ENCODE assay signal across 16 cellular contexts in the genomic region with DNA sequence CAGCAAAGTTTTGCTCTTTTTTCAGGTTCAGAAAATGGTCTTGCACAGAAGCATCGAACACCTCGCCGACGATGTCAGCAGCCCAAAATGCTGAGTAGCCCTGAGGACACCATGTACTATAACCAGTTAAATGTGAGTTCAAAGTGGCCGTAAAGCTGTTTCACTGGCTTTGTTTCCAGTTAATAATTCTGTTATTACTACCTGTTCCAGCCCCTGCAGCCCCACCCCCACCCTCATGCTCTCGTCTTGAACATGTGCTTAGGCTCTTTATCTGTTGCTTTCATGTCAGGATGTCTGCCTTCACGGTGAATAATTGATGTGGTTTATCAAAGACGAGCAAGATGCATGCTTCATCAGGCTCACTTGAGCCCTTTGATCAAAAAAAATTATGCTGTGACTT.
A peak's percentile ranks its signal among the peaks of the same experiment; 100 is the strongest.
DNase-seq lines count a peak whose midpoint lies in the region; ATAC-seq and TF ChIP-seq lines count a peak whose summit lies in the region.
"Had no signal": no experiment of that assay in that cellular context is flagged by ENCODE, and none has a peak within 500 bp of the region (broad histone marks: within the 10 kb centered on the region; RNA-seq: fewer than 3 reads in every experiment).

No MANE protein-coding gene starts in this region.

- intact Hi-C loops in activated naive CD4-positive, alpha-beta T cell treated with anti-CD3 and anti-CD28 coated beads for 36 hours (cut with micrococcal nuclease) = no loop called here
- intact Hi-C loops in right lobe of liver (cut with DNase I) = no loop called here

- WGBS in right lobe of liver (ENCODE audit: insufficient coverage, low coverage, low lambda C conversion rate, missing lambda C conversion rate) = 51% methylated on average over 8 of the region's 8 CpGs

- H3K27me3 ChIP-seq in right lobe of liver (no peaks in the 10 kb centered on the region), H7 (ENCODE audit: control insufficient read depth, insufficient read depth, low read length) (no peaks in the 10 kb centered on the region)
- H3K27me3 ChIP-seq: Peyer's patch, thyroid gland had no signal

- no peaks in the 10 kb centered on the region for H3K9me3 ChIP-seq in right lobe of liver
- H3K9me3 ChIP-seq: Peyer's patch, thyroid gland had no signal

- H3K4me1 ChIP-seq in right lobe of liver = no peaks in the 10 kb centered on the region
- H3K4me1 ChIP-seq: Peyer's patch, thyroid gland had no signal

- H3K36me3 Mint-ChIP-seq in activated naive CD4-positive, alpha-beta T cell treated with anti-CD3 and anti-CD28 coated beads for 36 hours (ENCODE audit: low read depth) = no peaks in the 10 kb centered on the region
- H3K36me3 Mint-ChIP-seq in osteocyte (ENCODE audit: unreplicated experiment) = no peaks in the 10 kb centered on the region
- H3K36me3 Mint-ChIP-seq: naive B cell had no signal

- H3K9me3 Mint-ChIP-seq in activated naive CD4-positive, alpha-beta T cell treated with anti-CD3 and anti-CD28 coated beads for 36 hours = no peaks in the 10 kb centered on the region
- no peaks in the 10 kb centered on the region for H3K9me3 Mint-ChIP-seq in osteocyte (ENCODE audit: unreplicated experiment)
- H3K9me3 Mint-ChIP-seq: activated T-cell treated with anti-CD3 and anti-CD28 coated beads, Interleukin-2, amount 50 U/mL, for 72 hours; naive B cell had no signal

- H3K36me3 ChIP-seq in right lobe of liver (no peaks in the 10 kb centered on the region), H7 (replicated peaks; ENCODE audit: control insufficient read depth, insufficient read depth, low read length) (no peaks in the 10 kb centered on the region)
- H3K36me3 ChIP-seq: Peyer's patch, thyroid gland had no signal

- peaks cover 3% of the 10 kb centered on the region for H3K27me3 Mint-ChIP-seq in activated naive CD4-positive, alpha-beta T cell treated with anti-CD3 and anti-CD28 coated beads for 36 hours (ENCODE audit: low read depth)
- peaks cover 5% of the 10 kb centered on the region for H3K27me3 Mint-ChIP-seq in osteocyte (ENCODE audit: unreplicated experiment)

- H3K4me3 Mint-ChIP-seq in activated naive CD4-positive, alpha-beta T cell treated with anti-CD3 and anti-CD28 coated beads for 36 hours = peak overlapping the region; percentile 17
- H3K4me3 Mint-ChIP-seq in osteocyte (ENCODE audit: unreplicated experiment) = no peak overlapping the region
- H3K4me3 Mint-ChIP-seq: naive B cell had no signal

- TF ChIP-seq CTCF in right lobe of liver (IDR thresholded peaks at IDR 0.05) (no peak), osteocyte (IDR thresholded peaks at IDR 0.05) (no peak)

- DNase-seq in Jurkat, Clone E6-1 (ENCODE audit: low read depth, low spot score) = peak; percentile 98
- DNase-seq in T-helper 9 cell (peak; percentile 20), right lobe of liver (no peak), osteocyte (ENCODE audit: extremely low spot score, unreplicated experiment) (no peak), H7 (no peak)
- peak; percentile 44 for DNase-seq in activated naive CD4-positive, alpha-beta T cell treated with anti-CD3 and anti-CD28 coated beads for 36 hours
- peak; percentile 15 for DNase-seq in stimulated activated CD4-positive, alpha-beta T cell treated with anti-CD3 and anti-CD28 coated beads, Interleukin-4, amount 100 ng/mL, for 1 hour
- DNase-seq: activated T-cell treated with anti-CD3 and anti-CD28 coated beads, Interleukin-2, amount 50 U/mL, for 72 hours; GF-D8; left cardiac atrium; naive B cell; NCI-H1105; thyroid gland had no signal

- ATAC-seq in right lobe of liver = no peak
- ATAC-seq in HG03039 (IDR thresholded peaks at IDR 0.05; ENCODE audit: unreplicated experiment) = no peak
- ATAC-seq: left cardiac atrium had no signal

- H3K27ac Mint-ChIP-seq in activated naive CD4-positive, alpha-beta T cell treated with anti-CD3 and anti-CD28 coated beads for 36 hours = no peak overlapping the region
- no peak overlapping the region for H3K27ac Mint-ChIP-seq in osteocyte (ENCODE audit: unreplicated experiment)
- H3K27ac Mint-ChIP-seq: activated T-cell treated with anti-CD3 and anti-CD28 coated beads, Interleukin-2, amount 50 U/mL, for 72 hours; naive B cell had no signal

- H3K27ac ChIP-seq in right lobe of liver = no peak overlapping the region
- H3K27ac ChIP-seq: epithelial cell of prostate, Peyer's patch, thyroid gland had no signal

- H3K4me1 Mint-ChIP-seq in activated naive CD4-positive, alpha-beta T cell treated with anti-CD3 and anti-CD28 coated beads for 36 hours (ENCODE audit: low read depth) = peaks cover 19% of the 10 kb centered on the region
- no peaks in the 10 kb centered on the region for H3K4me1 Mint-ChIP-seq in osteocyte (ENCODE audit: unreplicated experiment)
- H3K4me1 Mint-ChIP-seq: naive B cell had no signal

- H3K4me3 ChIP-seq in Jurkat, Clone E6-1 (ENCODE audit: low read length) = peak overlapping the region; percentile 31
- H3K4me3 ChIP-seq in right lobe of liver = no peak overlapping the region
- no peak overlapping the region for H3K4me3 ChIP-seq in H7 (ENCODE audit: insufficient read depth, low read depth, low read length)
- H3K4me3 ChIP-seq: Peyer's patch, thyroid gland had no signal

- CTCF ChIA-PET in activated naive CD4-positive, alpha-beta T cell treated with anti-CD3 and anti-CD28 coated beads for 36 hours (lab: Charles Lee) = no interaction called here

- no peak for TF ChIP-seq POLR2A in right lobe of liver (IDR thresholded peaks at IDR 0.05)

Comparison
In these comparisons a context has a peak if more than half of its experiments do, and no peak if none do; other contexts are left out.
1. DNase-seq: peak in Jurkat, Clone E6-1 (single experiment), T-helper 9 cell (single experiment), activated naive CD4-positive, alpha-beta T cell treated with anti-CD3 and anti-CD28 coated beads for 36 hours (single experiment) and stimulated activated CD4-positive, alpha-beta T cell treated with anti-CD3 and anti-CD28 coated beads, Interleukin-4, amount 100 ng/mL, for 1 hour (single experiment); none in right lobe of liver (0 of 3), osteocyte (single experiment) and H7 (single experiment).